ENCODE assay signal across 19 cellular contexts in the genomic region with DNA sequence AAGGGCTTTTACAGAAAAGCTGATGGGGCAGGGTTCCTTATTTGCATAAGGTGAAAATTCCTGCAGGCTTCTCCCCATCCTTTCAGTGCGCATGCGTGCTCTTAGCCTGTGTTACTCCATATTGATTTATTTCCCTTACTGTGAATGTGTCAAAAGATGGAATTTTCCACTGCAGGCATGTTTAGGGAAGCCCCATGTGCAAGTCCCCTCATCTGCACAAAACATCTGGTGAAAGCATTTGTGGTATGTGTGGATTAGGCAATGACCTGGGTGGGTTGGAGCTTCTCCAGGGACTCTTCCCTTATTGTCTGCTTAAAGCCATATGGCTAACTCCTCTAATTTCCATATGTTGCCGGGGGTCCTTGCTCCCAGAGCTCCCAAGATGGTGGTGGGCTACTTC.
"Had no signal": no experiment of that assay in that cellular context is flagged by ENCODE, and none has a peak within 500 bp of the region (broad histone marks: within the 10 kb centered on the region; RNA-seq: fewer than 3 reads in every experiment).

No MANE protein-coding gene starts in this region.

- H3K27ac Mint-ChIP-seq: mesothelial cell of epicardium, natural killer cell had no signal

- H3K4me3 Mint-ChIP-seq: mesothelial cell of epicardium, natural killer cell, neural crest cell had no signal

- H3K27ac ChIP-seq: dorsolateral prefrontal cortex, heart left ventricle, right atrium auricular region, sigmoid colon, skin epidermis, stomach had no signal

- H3K9me3 ChIP-seq: heart left ventricle, right atrium auricular region had no signal

- H3K4me1 ChIP-seq: heart left ventricle, right atrium auricular region, sigmoid colon, stomach had no signal

- DNase-seq: cortex of kidney; dorsolateral prefrontal cortex; effector CD8-positive, alpha-beta T cell; foreskin melanocyte; heart left ventricle; hippocampal formation; kidney glomerular epithelial cell; natural killer cell; posterior cingulate gyrus; sigmoid colon; stimulated activated CD4-positive, alpha-beta T cell treated with anti-CD3 and anti-CD28 coated beads, Interleukin-12 subunit alpha, Interleukin-12 subunit beta, amount 100 ng/mL, for 4 hours; stimulated activated naive CD4-positive, alpha-beta T cell; stomach; trophoblast cell had no signal

- ATAC-seq: esophagus mucosa, heart left ventricle, natural killer cell had no signal

- H3K27me3 ChIP-seq: dorsolateral prefrontal cortex, heart left ventricle, right atrium auricular region, sigmoid colon, stomach had no signal

- H3K36me3 Mint-ChIP-seq: mesothelial cell of epicardium, natural killer cell had no signal

- H3K4me3 ChIP-seq: dorsolateral prefrontal cortex, heart left ventricle, right atrium auricular region, sigmoid colon, skin epidermis, stomach had no signal

- H3K4me1 Mint-ChIP-seq: natural killer cell, neural crest cell had no signal

- H3K36me3 ChIP-seq: heart left ventricle, right atrium auricular region, sigmoid colon, stomach had no signal
